In the genomic region with DNA sequence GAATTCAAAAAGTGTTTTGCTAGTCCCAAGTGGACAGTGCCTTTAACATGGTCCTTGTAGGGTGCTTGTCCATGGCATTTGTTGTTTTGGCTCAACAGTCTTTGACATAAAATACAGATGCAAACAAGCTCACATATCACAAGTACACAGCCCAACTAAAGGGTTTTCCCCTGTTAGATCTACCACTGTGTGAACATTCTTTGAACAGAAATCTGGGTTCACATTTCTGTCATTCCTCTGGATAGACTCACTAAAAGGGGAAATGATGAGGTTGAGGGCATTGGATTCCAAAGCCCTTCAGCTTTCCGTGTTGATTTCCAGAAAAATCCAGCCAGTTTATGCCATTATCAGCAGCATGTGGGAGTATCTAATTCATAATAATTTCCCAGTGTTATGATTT, we compare ENCODE assay signal across 1 cellular context.
TF ChIP-seq lines count a peak whose summit lies in the region.

No MANE protein-coding gene starts in this region.

TF ChIP-seq in IMR-90, 13 proteins besides CTCF, POLR2A, EP300 and RAD21 (continued from another document):
- TF ChIP-seq MAZ (IDR thresholded peaks at IDR 0.05; ENCODE audit: borderline replicate concordance, low read depth, low read length) (no peak), MXI1 (IDR thresholded peaks at IDR 0.05; ENCODE audit: borderline replicate concordance, low read depth, low read length) (no peak), RFX5 (IDR thresholded peaks at IDR 0.05; ENCODE audit: low read depth, low read length) (no peak), SMC3 (IDR thresholded peaks at IDR 0.05; ENCODE audit: low read depth, low read length) (no peak), NFE2L2 (IDR thresholded peaks at IDR 0.05; ENCODE audit: low read depth, low read length) (no peak), CEBPB (IDR thresholded peaks at IDR 0.05; ENCODE audit: low read depth, low read length) (no peak)
